1 cellular context compared by ENCODE assay signal in the genomic region with DNA sequence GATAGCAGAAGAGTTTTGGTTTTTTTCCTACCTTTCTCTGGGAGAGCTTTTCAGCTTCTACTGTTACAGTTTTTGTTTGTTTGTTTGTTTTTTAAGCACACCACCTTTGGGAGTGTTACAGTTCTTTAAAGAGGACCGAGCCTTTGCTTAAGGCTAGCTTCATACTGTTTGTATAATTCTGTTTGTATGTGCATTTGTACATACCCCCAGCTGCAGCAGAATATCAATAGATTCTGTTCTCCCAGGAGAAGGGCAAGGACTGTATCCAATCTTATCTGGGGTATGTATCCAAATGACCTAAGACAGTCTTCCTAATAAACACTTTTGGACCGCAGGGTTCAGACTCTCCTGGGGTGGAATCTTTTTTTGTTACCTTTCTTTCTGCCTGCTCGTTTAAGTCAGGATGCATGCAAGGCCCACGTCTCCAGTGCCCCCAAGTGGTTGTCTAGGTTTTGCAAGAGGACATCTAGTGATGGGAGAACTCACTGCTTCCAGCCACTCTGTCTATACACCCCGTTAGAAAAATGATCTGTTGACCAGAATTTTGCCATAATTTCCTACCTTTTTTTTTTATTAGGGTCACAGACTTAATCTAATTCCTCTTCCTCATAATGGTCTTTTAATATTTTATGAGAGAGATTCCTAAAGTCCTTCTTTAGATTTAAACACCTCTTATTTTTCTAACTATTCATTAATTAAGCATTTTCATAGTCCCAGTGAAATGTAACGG.
TF ChIP-seq lines count a peak whose summit lies in the region.

No MANE protein-coding gene starts in this region.

TF ChIP-seq in Ishikawa, 13 proteins besides CTCF, POLR2A, EP300 and RAD21 (continued from another document):
- TF ChIP-seq, protein P1, sequence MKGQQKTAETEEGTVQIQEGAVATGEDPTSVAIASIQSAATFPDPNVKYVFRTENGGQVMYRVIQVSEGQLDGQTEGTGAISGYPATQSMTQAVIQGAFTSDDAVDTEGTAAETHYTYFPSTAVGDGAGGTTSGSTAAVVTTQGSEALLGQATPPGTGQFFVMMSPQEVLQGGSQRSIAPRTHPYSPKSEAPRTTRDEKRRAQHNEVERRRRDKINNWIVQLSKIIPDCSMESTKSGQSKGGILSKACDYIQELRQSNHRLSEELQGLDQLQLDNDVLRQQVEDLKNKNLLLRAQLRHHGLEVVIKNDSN (IDR thresholded peaks at IDR 0.05) = no peak
- TF ChIP-seq, protein P2, sequence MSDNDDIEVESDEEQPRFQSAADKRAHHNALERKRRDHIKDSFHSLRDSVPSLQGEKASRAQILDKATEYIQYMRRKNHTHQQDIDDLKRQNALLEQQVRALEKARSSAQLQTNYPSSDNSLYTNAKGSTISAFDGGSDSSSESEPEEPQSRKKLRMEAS (IDR thresholded peaks at IDR 0.05) = no peak
- TF ChIP-seq YY1 (IDR thresholded peaks at IDR 0.05; ENCODE audit: low read depth) (no peak), TCF12 (IDR thresholded peaks at IDR 0.05; ENCODE audit: low read depth) (no peak), FOXM1 (IDR thresholded peaks at IDR 0.05; ENCODE audit: borderline replicate concordance, low read depth) (no peak), ZBTB7A (IDR thresholded peaks at IDR 0.05; ENCODE audit: low read depth) (no peak), TAF1 (IDR thresholded peaks at IDR 0.05; ENCODE audit: low read depth) (no peak), NFIC (IDR thresholded peaks at IDR 0.05) (no peak), CEBPB (IDR thresholded peaks at IDR 0.05) (no peak), EGR1 (IDR thresholded peaks at IDR 0.05) (no peak)
- TF ChIP-seq, protein P3, sequence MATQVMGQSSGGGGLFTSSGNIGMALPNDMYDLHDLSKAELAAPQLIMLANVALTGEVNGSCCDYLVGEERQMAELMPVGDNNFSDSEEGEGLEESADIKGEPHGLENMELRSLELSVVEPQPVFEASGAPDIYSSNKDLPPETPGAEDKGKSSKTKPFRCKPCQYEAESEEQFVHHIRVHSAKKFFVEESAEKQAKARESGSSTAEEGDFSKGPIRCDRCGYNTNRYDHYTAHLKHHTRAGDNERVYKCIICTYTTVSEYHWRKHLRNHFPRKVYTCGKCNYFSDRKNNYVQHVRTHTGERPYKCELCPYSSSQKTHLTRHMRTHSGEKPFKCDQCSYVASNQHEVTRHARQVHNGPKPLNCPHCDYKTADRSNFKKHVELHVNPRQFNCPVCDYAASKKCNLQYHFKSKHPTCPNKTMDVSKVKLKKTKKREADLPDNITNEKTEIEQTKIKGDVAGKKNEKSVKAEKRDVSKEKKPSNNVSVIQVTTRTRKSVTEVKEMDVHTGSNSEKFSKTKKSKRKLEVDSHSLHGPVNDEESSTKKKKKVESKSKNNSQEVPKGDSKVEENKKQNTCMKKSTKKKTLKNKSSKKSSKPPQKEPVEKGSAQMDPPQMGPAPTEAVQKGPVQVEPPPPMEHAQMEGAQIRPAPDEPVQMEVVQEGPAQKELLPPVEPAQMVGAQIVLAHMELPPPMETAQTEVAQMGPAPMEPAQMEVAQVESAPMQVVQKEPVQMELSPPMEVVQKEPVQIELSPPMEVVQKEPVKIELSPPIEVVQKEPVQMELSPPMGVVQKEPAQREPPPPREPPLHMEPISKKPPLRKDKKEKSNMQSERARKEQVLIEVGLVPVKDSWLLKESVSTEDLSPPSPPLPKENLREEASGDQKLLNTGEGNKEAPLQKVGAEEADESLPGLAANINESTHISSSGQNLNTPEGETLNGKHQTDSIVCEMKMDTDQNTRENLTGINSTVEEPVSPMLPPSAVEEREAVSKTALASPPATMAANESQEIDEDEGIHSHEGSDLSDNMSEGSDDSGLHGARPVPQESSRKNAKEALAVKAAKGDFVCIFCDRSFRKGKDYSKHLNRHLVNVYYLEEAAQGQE (IDR thresholded peaks at IDR 0.05; ENCODE audit: low read depth) = no peak
